ENCODE assay signal across 19 cellular contexts in genomic region chr20:38135641-38136420, GRCh38. TPM values are rescaled to one million over a fixed set of nuclear protein-coding genes. Genes with fewer than 3 reads are reported as not detected.
DNase-seq lines count a peak whose midpoint lies in the region; ATAC-seq, FAIRE-seq and TF ChIP-seq lines count a peak whose summit lies in the region.
"Had no signal": no experiment of that assay in that cellular context is flagged by ENCODE, and none has a peak within 500 bp of the region (broad histone marks: within the 10 kb centered on the region; RNA-seq: fewer than 3 reads in every experiment).

No MANE protein-coding gene starts in this region.

- H3K36me3 ChIP-seq in PC-9 (ENCODE audit: low read depth) = peaks cover 72% of the 10 kb centered on the region
- peaks cover 0 to 2% of the 10 kb centered on the region in 2 donors for H3K36me3 ChIP-seq in kidney (ENCODE audit: control insufficient read depth in 1 of 2, insufficient read depth in 2 of 2, low read length in 2 of 2)
- peaks cover 66% of the 10 kb centered on the region for H3K36me3 ChIP-seq in thoracic aorta
- H3K36me3 ChIP-seq: neural progenitor cell had no signal

- H3K9me3 Mint-ChIP-seq in chondrocyte (ENCODE audit: low read depth) = no peaks in the 10 kb centered on the region
- H3K9me3 Mint-ChIP-seq: activated naive CD4-positive, alpha-beta T cell treated with anti-CD3 and anti-CD28 coated beads, Interleukin-2, amount 10 ng/mL, durations not matched to agents 7 days and 5 days; neural progenitor cell had no signal

- no TSS peak for BruUV-seq in PC-9 (replicated peaks; lab: Mats Ljungman, UMichigan)

- no peaks in the 10 kb centered on the region for H4K20me1 ChIP-seq in PC-9 (ENCODE audit: insufficient read depth)

- H3K4me3 ChIP-seq in PC-9 (no peak overlapping the region), kidney (ENCODE audit: low read length in 2 of 2) (no peak overlapping the region), thoracic aorta (no peak overlapping the region)
- H3K4me3 ChIP-seq: neural progenitor cell had no signal

- POLR2A ChIA-PET in PC-9 (lab: Charles Lee; ENCODE audit: unreplicated experiment) = no interaction called here

- no peaks in the 10 kb centered on the region for H3K27me3 Mint-ChIP-seq in chondrocyte (ENCODE audit: low read depth)
- H3K27me3 Mint-ChIP-seq: B cell had no signal

- no peak for FAIRE-seq in kidney (lab: Jason Lieb, UNC)
- FAIRE-seq: D721Med had no signal

- H3K4me2 ChIP-seq in PC-9 = peak overlapping the region; percentile 57
- H3K4me2 ChIP-seq: neural progenitor cell had no signal

- ATAC-seq in thoracic aorta (ENCODE audit: insufficient number of reproducible peaks, low FRiP score, low read depth) (no peak), GM21825 (IDR thresholded peaks at IDR 0.05; ENCODE audit: unreplicated experiment) (no peak), HG03520 (IDR thresholded peaks at IDR 0.05; ENCODE audit: unreplicated experiment) (no peak)

- no peak overlapping the region for H3K27ac Mint-ChIP-seq in chondrocyte (ENCODE audit: unreplicated experiment)
- H3K27ac Mint-ChIP-seq: activated naive CD4-positive, alpha-beta T cell treated with anti-CD3 and anti-CD28 coated beads, Interleukin-2, amount 10 ng/mL, durations not matched to agents 7 days and 5 days; B cell had no signal

- H3K4me3 Mint-ChIP-seq in chondrocyte (ENCODE audit: unreplicated experiment) = no peak overlapping the region
- H3K4me3 Mint-ChIP-seq: activated naive CD4-positive, alpha-beta T cell treated with anti-CD3 and anti-CD28 coated beads, Interleukin-2, amount 10 ng/mL, durations not matched to agents 7 days and 5 days; B cell; neural progenitor cell had no signal

- H3K9ac ChIP-seq in kidney (ENCODE audit: low read length in 2 of 2) = no peak overlapping the region
- H3K9ac ChIP-seq: neural progenitor cell had no signal

- H3K27me3 ChIP-seq in PC-9 (ENCODE audit: insufficient read depth, low read depth) (no peaks in the 10 kb centered on the region), thoracic aorta (replicated peaks; ENCODE audit: insufficient read depth) (no peaks in the 10 kb centered on the region)
- H3K27me3 ChIP-seq: neural progenitor cell had no signal

- H3K36me3 Mint-ChIP-seq in chondrocyte (ENCODE audit: low read depth) = no peaks in the 10 kb centered on the region
- H3K36me3 Mint-ChIP-seq: activated naive CD4-positive, alpha-beta T cell treated with anti-CD3 and anti-CD28 coated beads, Interleukin-2, amount 10 ng/mL, durations not matched to agents 7 days and 5 days; neural progenitor cell had no signal

- no peaks in the 10 kb centered on the region for H3K9me2 ChIP-seq in PC-9 (ENCODE audit: insufficient read depth)

- TF ChIP-seq CTCF in PC-9 (conservative IDR thresholded peaks at IDR 0.05) = no peak
- no peak for TF ChIP-seq CTCF in chondrocyte (IDR thresholded peaks at IDR 0.05)
- TF ChIP-seq CTCF in kidney (IDR thresholded peaks at IDR 0.05; ENCODE audit: borderline replicate concordance, extremely low read depth, insufficient read depth) = no peak
- no peak for TF ChIP-seq CTCF in thoracic aorta (IDR thresholded peaks at IDR 0.05)

- H3K79me2 ChIP-seq in PC-9 (ENCODE audit: low read depth) = peaks cover 11% of the 10 kb centered on the region; the same call in 1 of the 2 replicates

- H3K4me1 Mint-ChIP-seq in chondrocyte (ENCODE audit: low read depth) = peaks cover 42% of the 10 kb centered on the region
- H3K4me1 Mint-ChIP-seq: B cell had no signal

- H3K27ac ChIP-seq in PC-9 (peak overlapping the region; percentile 92), kidney (ENCODE audit: low read depth in 2 of 2, low read length in 2 of 2) (peak overlapping the region in 1 of 2 donors; percentile 11), thoracic aorta (peak overlapping the region; percentile 55 to 76)
- H3K27ac ChIP-seq: epithelial cell of prostate, HL-60, neural progenitor cell had no signal

- DNase-seq in PC-9 (peak in 1 of 2 experiments; percentile 32), chondrocyte (ENCODE audit: low spot score) (peak; percentile 89), kidney (peak; percentile 71), thoracic aorta (ENCODE audit: low spot score) (no peak), HPDE6-E6E7 (ENCODE audit: extremely low spot score) (no peak)
- DNase-seq: activated CD4-positive, alpha-beta T cell treated with anti-CD3 and anti-CD28 coated beads, Interleukin-2, amount 50 U/mL, for 1 hour; activated naive CD4-positive, alpha-beta T cell treated with anti-CD3 and anti-CD28 coated beads, Interleukin-2, amount 10 ng/mL, durations not matched to agents 7 days and 5 days; KG1; mesendoderm; NCI-H1092; NCI-H526 had no signal

- CTCF ChIA-PET in PC-9 (lab: Charles Lee) = interaction anchor here (0.6 to 1.4 kb wide), 3 partner anchors 8 to 78 kb away, joined by 3 to 4 read pairs (median 3); no protein-coding TSS in a partner anchor

- peaks cover 93% of the 10 kb centered on the region for H3F3A ChIP-seq in PC-9 (ENCODE audit: insufficient read depth, low read depth)

- no peak overlapping the region for H2AFZ ChIP-seq in PC-9
- H2AFZ ChIP-seq: neural progenitor cell had no signal

- H3K4me1 ChIP-seq in PC-9 (replicated peaks; ENCODE audit: insufficient read depth) (peaks cover 67% of the 10 kb centered on the region), kidney (ENCODE audit: control insufficient read depth in 1 of 2, insufficient read depth in 1 of 2, low read depth in 1 of 2, low read length in 2 of 2) (peaks cover 11 to 12% of the 10 kb centered on the region in 2 donors), thoracic aorta (ENCODE audit: control insufficient read depth in 1 of 2, low read depth in 2 of 2) (peaks cover 15 to 31% of the 10 kb centered on the region in 2 donors)
- H3K4me1 ChIP-seq: neural progenitor cell had no signal

- no peaks in the 10 kb centered on the region for H3K9me3 ChIP-seq in PC-9 (ENCODE audit: insufficient read depth, low read depth)
- H3K9me3 ChIP-seq in kidney (ENCODE audit: control insufficient read depth in 1 of 2, low read length in 2 of 2) = no peaks in the 10 kb centered on the region
- H3K9me3 ChIP-seq in thoracic aorta = no peaks in the 10 kb centered on the region

- intact Hi-C loops in PC-9 (cut with micrococcal nuclease; ENCODE audit: unreplicated experiment) (loop anchor here (2.0 kb wide), 1 partner anchor 63 kb away; no protein-coding TSS in a partner anchor), kidney (cut with DNase I) (no loop called here)

RNA-seq across cellular contexts. Expression of gene TGM2, which starts 29.2 kb away (rescaled TPM):
- 286 and 333 TPM in 2 replicates for total RNA-seq in PC-9 (2021)
- total RNA-seq in chondrocyte = 7.1 to 22.3 TPM (median 17.7 TPM) in 3 replicates
- 611 TPM for total RNA-seq in kidney
- polyA plus RNA-seq in kidney (ENCODE audit: insufficient read depth, low read depth, low replicate concordance) = 44.6 TPM
- total RNA-seq in thoracic aorta = 100 to 1,000 TPM; 371 to 755 TPM
- total RNA-seq: OCI-LY7 had no signal

Comparison
In these comparisons a context has a peak if more than half of its experiments do, and no peak if none do; other contexts are left out.
1. DNase-seq: peak in chondrocyte (single experiment) and kidney (single experiment); none in thoracic aorta (single experiment) and HPDE6-E6E7 (single experiment).
2. RNA of gene TGM2, which starts 29.2 kb away (total RNA-seq): 371 to 755 TPM in thoracic aorta, 611 TPM in kidney (single experiment) and 286 to 333 TPM in PC-9; 7.1 to 22.3 TPM in chondrocyte; every median in the first group is over 10 times any median in the second.